Comparison of ENCODE assay signal across 18 cellular contexts in genomic region chr17:80339118-80339517, GRCh38.
DNase-seq lines count a peak whose midpoint lies in the region; ATAC-seq, FAIRE-seq and TF ChIP-seq lines count a peak whose summit lies in the region.
"Had no signal": no experiment of that assay in that cellular context is flagged by ENCODE, and none has a peak within 500 bp of the region (broad histone marks: within the 10 kb centered on the region; RNA-seq: fewer than 3 reads in every experiment).

No MANE protein-coding gene starts in this region.

- POLR2A ChIA-PET in activated CD4-positive, alpha-beta memory T cell treated with anti-CD3 and anti-CD28 coated beads for 36 hours (lab: Charles Lee) = no interaction called here
- POLR2A ChIA-PET in activated CD4-positive, alpha-beta memory T cell treated with anti-CD3 and anti-CD28 coated beads, Interleukin-2, amount 10 ng/mL, durations not matched to agents 7 days and 5 days (lab: Charles Lee) = no interaction called here
- POLR2A ChIA-PET in Panc1 (lab: Charles Lee) = no interaction called here

- intact Hi-C loops in activated CD4-positive, alpha-beta memory T cell treated with anti-CD3 and anti-CD28 coated beads for 36 hours (cut with micrococcal nuclease) = no loop called here
- intact Hi-C loops in Panc1 (cut with micrococcal nuclease; ENCODE audit: unreplicated experiment) = no loop called here

- H3K9me3 Mint-ChIP-seq in activated CD4-positive, alpha-beta memory T cell treated with anti-CD3 and anti-CD28 coated beads for 36 hours = no peaks in the 10 kb centered on the region
- H3K9me3 Mint-ChIP-seq in activated CD4-positive, alpha-beta memory T cell treated with anti-CD3 and anti-CD28 coated beads, Interleukin-2, amount 10 ng/mL, durations not matched to agents 7 days and 5 days = no peaks in the 10 kb centered on the region
- H3K9me3 Mint-ChIP-seq: GM23338 had no signal

- no peaks in the 10 kb centered on the region for H3K4me1 ChIP-seq in Panc1 (ENCODE audit: control insufficient read depth, insufficient read depth, low read length)
- H3K4me1 ChIP-seq in small intestine (ENCODE audit: control insufficient read depth in 2 of 2, insufficient read depth in 1 of 2, low read depth in 1 of 2, low read length in 1 of 2) = peaks cover 0 to 2% of the 10 kb centered on the region in 2 donors
- H3K4me1 ChIP-seq: BLaER1 treated with 17β-estradiol and CSF1 and Interleukin-3, amounts not matched to agents 10 nM and 100 nM had no signal

- H3K4me1 Mint-ChIP-seq in activated CD4-positive, alpha-beta memory T cell treated with anti-CD3 and anti-CD28 coated beads for 36 hours (ENCODE audit: low read depth) = no peaks in the 10 kb centered on the region
- peaks cover 16% of the 10 kb centered on the region for H3K4me1 Mint-ChIP-seq in activated CD4-positive, alpha-beta memory T cell treated with anti-CD3 and anti-CD28 coated beads, Interleukin-2, amount 10 ng/mL, durations not matched to agents 7 days and 5 days
- H3K4me1 Mint-ChIP-seq: GM23338 had no signal

- FAIRE-seq in small intestine (lab: Jason Lieb, UNC) = no peak

- no peaks in the 10 kb centered on the region for H3K27me3 Mint-ChIP-seq in activated CD4-positive, alpha-beta memory T cell treated with anti-CD3 and anti-CD28 coated beads for 36 hours
- H3K27me3 Mint-ChIP-seq in activated CD4-positive, alpha-beta memory T cell treated with anti-CD3 and anti-CD28 coated beads, Interleukin-2, amount 10 ng/mL, durations not matched to agents 7 days and 5 days = no peaks in the 10 kb centered on the region

- no peak overlapping the region for H3K4me3 Mint-ChIP-seq in activated CD4-positive, alpha-beta memory T cell treated with anti-CD3 and anti-CD28 coated beads for 36 hours
- H3K4me3 Mint-ChIP-seq in activated CD4-positive, alpha-beta memory T cell treated with anti-CD3 and anti-CD28 coated beads, Interleukin-2, amount 10 ng/mL, durations not matched to agents 7 days and 5 days = no peak overlapping the region
- H3K4me3 Mint-ChIP-seq: GM23338 had no signal

- H3K27ac Mint-ChIP-seq in activated CD4-positive, alpha-beta memory T cell treated with anti-CD3 and anti-CD28 coated beads for 36 hours = peak overlapping the region; percentile 43
- no peak overlapping the region for H3K27ac Mint-ChIP-seq in activated CD4-positive, alpha-beta memory T cell treated with anti-CD3 and anti-CD28 coated beads, Interleukin-2, amount 10 ng/mL, durations not matched to agents 7 days and 5 days
- H3K27ac Mint-ChIP-seq: GM23338 had no signal

- ATAC-seq in Panc1 = peak; percentile 29; the same call in 1 of the 2 replicates
- ATAC-seq in left lobe of liver = peak; percentile 75
- ATAC-seq in GM19351 (IDR thresholded peaks at IDR 0.05; ENCODE audit: unreplicated experiment) = no peak
- no peak for ATAC-seq in HG02642 (IDR thresholded peaks at IDR 0.05; ENCODE audit: poor library complexity, unreplicated experiment)
- ATAC-seq: GM23338 had no signal

- H3K9me3 ChIP-seq in Panc1 (ENCODE audit: control insufficient read depth, insufficient read depth, low read depth, low read length) (no peaks in the 10 kb centered on the region), small intestine (ENCODE audit: control insufficient read depth, low read depth) (no peaks in the 10 kb centered on the region)
- H3K9me3 ChIP-seq: BLaER1 treated with 17β-estradiol and CSF1 and Interleukin-3, amounts not matched to agents 10 nM and 100 nM had no signal

- in situ Hi-C loops in Panc1 (cut with HindIII; ENCODE audit: low pct_unique_long_range_greater_than_20kb, low sequenced_read_pairs) = no loop called here

- CTCF ChIA-PET in activated CD4-positive, alpha-beta memory T cell treated with anti-CD3 and anti-CD28 coated beads for 36 hours (lab: Charles Lee) = no interaction called here
- CTCF ChIA-PET in activated CD4-positive, alpha-beta memory T cell treated with anti-CD3 and anti-CD28 coated beads, Interleukin-2, amount 10 ng/mL, durations not matched to agents 7 days and 5 days (lab: Charles Lee) = no interaction called here
- CTCF ChIA-PET in Panc1 (lab: Charles Lee) = no interaction called here

- peaks cover 68% of the 10 kb centered on the region for H3K36me3 Mint-ChIP-seq in activated CD4-positive, alpha-beta memory T cell treated with anti-CD3 and anti-CD28 coated beads for 36 hours
- peaks cover 80% of the 10 kb centered on the region for H3K36me3 Mint-ChIP-seq in activated CD4-positive, alpha-beta memory T cell treated with anti-CD3 and anti-CD28 coated beads, Interleukin-2, amount 10 ng/mL, durations not matched to agents 7 days and 5 days (ENCODE audit: low read depth)

- no peak for DNase-seq in activated CD4-positive, alpha-beta memory T cell treated with anti-CD3 and anti-CD28 coated beads for 36 hours
- no peak for DNase-seq in activated CD4-positive, alpha-beta memory T cell treated with anti-CD3 and anti-CD28 coated beads, Interleukin-2, amount 10 ng/mL, durations not matched to agents 7 days and 5 days
- no peak for DNase-seq in Panc1 (ENCODE audit: low read depth, low spot score)
- no peak for DNase-seq in left lobe of liver (ENCODE audit: low spot score)
- peak; percentile 95 for DNase-seq in small intestine
- DNase-seq in hypothalamus (lab: John Stamatoyannopoulos, UW) = no peak
- DNase-seq: DMS 273 treated with DMSO at 0.1 percent for 48 hours, KBM-7, NCI-H1092, NCI-H1694 treated with DMSO at 0.1 percent for 48 hours, NCI-H446 treated with DMSO at 0.1 percent for 48 hours, NCI-H774, SHP77 treated with DMSO at 0.1 percent for 48 hours had no signal

- peaks cover 37% of the 10 kb centered on the region for H3K36me3 ChIP-seq in Panc1 (ENCODE audit: control insufficient read depth, insufficient read depth, low read length)
- peaks cover 13 to 49% of the 10 kb centered on the region in 2 donors for H3K36me3 ChIP-seq in small intestine (ENCODE audit: control insufficient read depth in 2 of 2, insufficient read depth in 2 of 2, low read length in 2 of 2)

- H3K4me3 ChIP-seq in Panc1 (ENCODE audit: low read depth in 2 of 2, low read length in 2 of 2) = no peak overlapping the region
- no peak overlapping the region for H3K4me3 ChIP-seq in small intestine (ENCODE audit: low read depth in 1 of 2, low read length in 2 of 2)
- H3K4me3 ChIP-seq: BLaER1 treated with 17β-estradiol and CSF1 and Interleukin-3, amounts not matched to agents 10 nM and 100 nM; GM23338 had no signal

- whole genome bisulfite sequencing in small intestine, 3 donors = 52 to 69% (median 58%) methylated on average over 8 of the region's 8 CpGs

- no peak for TF ChIP-seq CTCF in Panc1 (IDR thresholded peaks at IDR 0.05)

- H3K27ac ChIP-seq in Panc1 (ENCODE audit: low read length) = no peak overlapping the region
- H3K27ac ChIP-seq in small intestine (ENCODE audit: low read depth in 1 of 2, low read length in 1 of 2) = peak overlapping the region; percentile 69 to 82
- H3K27ac ChIP-seq: 22Rv1; BLaER1 treated with 17β-estradiol and CSF1 and Interleukin-3, amounts not matched to agents 10 nM and 100 nM had no signal

- H3K27me3 ChIP-seq in Panc1 (ENCODE audit: control insufficient read depth, insufficient read depth, low read length) (no peaks in the 10 kb centered on the region), small intestine (ENCODE audit: control insufficient read depth in 2 of 2, insufficient read depth in 2 of 2, low read length in 2 of 2) (no peaks in the 10 kb centered on the region)
- H3K27me3 ChIP-seq: BLaER1 treated with 17β-estradiol and CSF1 and Interleukin-3, amounts not matched to agents 10 nM and 100 nM had no signal

- no TSS peak for BruUV-seq in Panc1 (replicated peaks; lab: Mats Ljungman, UMichigan)

Comparison
In these comparisons a context has a peak if more than half of its experiments do, and no peak if none do; other contexts are left out.
1. ATAC-seq: peak in Panc1 (single experiment) and left lobe of liver (single experiment); none in GM19351 (single experiment) and HG02642 (single experiment).